In genomic region chr4:170589597-170590191, GRCh38 we compare ENCODE assay signal across 8 cellular contexts.
A peak's percentile ranks its signal among the peaks of the same experiment; 100 is the strongest.
DNase-seq lines count a peak whose midpoint lies in the region; ATAC-seq, FAIRE-seq and TF ChIP-seq lines count a peak whose summit lies in the region.

No MANE protein-coding gene starts in this region.

- ATAC-seq in GM18858 (IDR thresholded peaks at IDR 0.05; ENCODE audit: unreplicated experiment) (peak; percentile 96), HG02981 (IDR thresholded peaks at IDR 0.05; ENCODE audit: unreplicated experiment) (peak; percentile 94)

- intact Hi-C loops in activated T-helper 2 cell treated with anti-CD3 and anti-CD28 coated beads, Interferon-gamma antibody, Interleukin-2, Interleukin-4, amounts not matched to agents 10 μg/mL and 5 μg/mL and 100 μg/mL, durations not matched to agents 14 hours and 24 hours and 36 hours (cut with micrococcal nuclease): no loop called here

- peak; percentile 32 for FAIRE-seq in A204.1 (lab: Jason Lieb, UNC)

- no peaks in the 10 kb centered on the region for H3K9me3 Mint-ChIP-seq in activated T-helper 2 cell treated with anti-CD3 and anti-CD28 coated beads, Interferon-gamma antibody, Interleukin-2, Interleukin-4, amounts not matched to agents 10 μg/mL and 5 μg/mL and 100 μg/mL, durations not matched to agents 14 hours and 24 hours and 36 hours

- H3K27me3 Mint-ChIP-seq in activated T-helper 2 cell treated with anti-CD3 and anti-CD28 coated beads, Interferon-gamma antibody, Interleukin-2, Interleukin-4, amounts not matched to agents 10 μg/mL and 5 μg/mL and 100 μg/mL, durations not matched to agents 14 hours and 24 hours and 36 hours (ENCODE audit: low read depth): no peaks in the 10 kb centered on the region

- no peak overlapping the region for H3K4me3 ChIP-seq in fibroblast of the aortic adventitia (ENCODE audit: low read depth, low read length)

- H3K4me3 Mint-ChIP-seq in activated T-helper 2 cell treated with anti-CD3 and anti-CD28 coated beads, Interferon-gamma antibody, Interleukin-2, Interleukin-4, amounts not matched to agents 10 μg/mL and 5 μg/mL and 100 μg/mL, durations not matched to agents 14 hours and 24 hours and 36 hours (ENCODE audit: low read depth): no peak overlapping the region

- peak; percentile 28 for TF ChIP-seq CTCF in fibroblast of the aortic adventitia (IDR thresholded peaks at IDR 0.05; ENCODE audit: insufficient read depth, low read length)

- no peaks in the 10 kb centered on the region for H3K36me3 Mint-ChIP-seq in activated T-helper 2 cell treated with anti-CD3 and anti-CD28 coated beads, Interferon-gamma antibody, Interleukin-2, Interleukin-4, amounts not matched to agents 10 μg/mL and 5 μg/mL and 100 μg/mL, durations not matched to agents 14 hours and 24 hours and 36 hours (ENCODE audit: low read depth)

- no peak overlapping the region for H3K27ac Mint-ChIP-seq in activated T-helper 2 cell treated with anti-CD3 and anti-CD28 coated beads, Interferon-gamma antibody, Interleukin-2, Interleukin-4, amounts not matched to agents 10 μg/mL and 5 μg/mL and 100 μg/mL, durations not matched to agents 14 hours and 24 hours and 36 hours

- no peaks in the 10 kb centered on the region for H3K4me1 Mint-ChIP-seq in activated T-helper 2 cell treated with anti-CD3 and anti-CD28 coated beads, Interferon-gamma antibody, Interleukin-2, Interleukin-4, amounts not matched to agents 10 μg/mL and 5 μg/mL and 100 μg/mL, durations not matched to agents 14 hours and 24 hours and 36 hours (ENCODE audit: low read depth)

- DNase-seq in NCI-H526 (lab: John Stamatoyannopoulos, UW) (peak; percentile 43 to 76), fibroblast of the aortic adventitia (ENCODE audit: low read depth) (peak; percentile 32), T1000 (lab: John Stamatoyannopoulos, UW) (no peak)
- DNase-seq in activated T-helper 2 cell treated with anti-CD3 and anti-CD28 coated beads, Interferon-gamma antibody, Interleukin-2, Interleukin-4, amounts not matched to agents 10 μg/mL and 5 μg/mL and 100 μg/mL, durations not matched to agents 14 hours and 24 hours and 36 hours (ENCODE audit: low spot score): no peak
- no peak for DNase-seq in activated T-cell treated with anti-CD3 and anti-CD28 coated beads, Interleukin-2, amount 50 U/mL, for 1 hour

Comparison
In these comparisons a context has a peak if more than half of its experiments do, and no peak if none do; other contexts are left out.
1. DNase-seq: peak in NCI-H526 (2 of 2) and fibroblast of the aortic adventitia (single experiment); none in activated T-helper 2 cell treated with anti-CD3 and anti-CD28 coated beads, Interferon-gamma antibody, Interleukin-2, Interleukin-4, amounts not matched to agents 10 μg/mL and 5 μg/mL and 100 μg/mL, durations not matched to agents 14 hours and 24 hours and 36 hours (single experiment), T1000 (single experiment) and activated T-cell treated with anti-CD3 and anti-CD28 coated beads, Interleukin-2, amount 50 U/mL, for 1 hour (single experiment).